ENCODE assay signal across 8 cellular contexts in the genomic region with DNA sequence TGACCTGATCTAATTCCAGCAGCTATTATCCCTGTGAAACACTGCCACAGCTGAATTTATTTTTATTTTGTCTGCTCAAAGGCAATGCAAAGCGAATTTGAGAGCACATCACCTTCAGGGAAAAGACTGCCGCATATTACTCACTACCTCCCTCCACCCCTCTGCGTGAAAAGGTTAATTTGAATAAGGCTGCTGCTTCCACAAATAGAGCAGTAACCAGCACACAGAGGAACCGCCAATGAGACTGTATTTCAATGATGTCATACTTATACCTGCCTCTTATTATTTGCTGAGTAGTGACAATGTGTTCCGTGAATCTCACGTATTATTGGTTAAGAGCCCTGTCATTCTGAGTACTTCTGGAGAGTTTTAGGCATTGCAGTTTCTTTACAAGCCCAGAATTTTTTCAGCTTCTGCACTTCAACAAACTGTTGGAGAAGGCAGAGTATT.
DNase-seq lines count a peak whose midpoint lies in the region; ATAC-seq, FAIRE-seq and TF ChIP-seq lines count a peak whose summit lies in the region.

No MANE protein-coding gene starts in this region.

- no peak overlapping the region for H3K4me3 ChIP-seq in GM12878

- no peak for TF ChIP-seq RAD21 in GM12878 (IDR thresholded peaks at IDR 0.05; ENCODE audit: insufficient read depth, low read depth, low read length)

- H2AFZ ChIP-seq in GM12878 (ENCODE audit: control insufficient read depth, low read depth, low read length), result no peak overlapping the region

- TF ChIP-seq EP300 in GM12878 (IDR thresholded peaks at IDR 0.05; ENCODE audit: borderline replicate concordance in 1 of 2, control insufficient read depth in 1 of 2, low read depth in 2 of 2, low read length in 2 of 2), result no peak

- ATAC-seq in GM21381 (IDR thresholded peaks at IDR 0.05; ENCODE audit: unreplicated experiment), result peak; percentile 52
- peak; percentile 55 for ATAC-seq in HG03575 (IDR thresholded peaks at IDR 0.05; ENCODE audit: extremely low read depth, insufficient number of reproducible peaks, low FRiP score, unreplicated experiment)
- peak; percentile 76 for ATAC-seq in GM12878

- SMC1A ChIA-PET in GM12878 (lab: Charles Lee; ENCODE audit: uncharacterized antibody, unreplicated experiment), result interaction anchor here (0.6 to 5.4 kb wide), 2 partner anchors 455 to 1196 kb away, joined by 3 to 52 read pairs; no protein-coding TSS in a partner anchor

- H3K27ac ChIP-seq in GM12878 (ENCODE audit: control insufficient read depth, insufficient read depth), result no peak overlapping the region

- no peaks in the 10 kb centered on the region for H3K4me1 ChIP-seq in GM12878 (ENCODE audit: control insufficient read depth, insufficient read depth, low read length)

- TF ChIP-seq POLR2A in GM12878 (IDR thresholded peaks at IDR 0.05; ENCODE audit: low read depth, low read length), result no peak

- intact Hi-C loops in GM12878 (cut with micrococcal nuclease; ENCODE audit: unreplicated experiment), result loop anchor here (10.0 kb wide), 1 partner anchor 924 kb away; no protein-coding TSS in a partner anchor

- RAD21 ChIA-PET in GM12878 (lab: Charles Lee; ENCODE audit: unreplicated experiment), result interaction anchor here (1.4 kb wide), 1 partner anchor 454 kb away, joined by 4 read pairs; no protein-coding TSS in a partner anchor

- DNase-seq in DMS53 (lab: John Stamatoyannopoulos, UW) (peak; percentile 90), RCC 7860 (ENCODE audit: low spot score) (peak; percentile 56), GM12878 (ENCODE audit: low read depth, low spot score) (no peak), iPS-NIHi7 (ENCODE audit: extremely low spot score) (peak; percentile 55), smooth muscle cell of the brain vasculature (ENCODE audit: low read depth, low spot score) (peak; percentile 67)
- no peak for DNase-seq in activated effector memory CD4-positive, alpha-beta T cell treated with anti-CD3 and anti-CD28 coated beads, Interleukin-2, amount 50 U/mL, for 16 hours

- POLR2A ChIA-PET in GM12878 (lab: Charles Lee), result no interaction called here

- no peak overlapping the region for H3K9ac ChIP-seq in GM12878 (ENCODE audit: control insufficient read depth, insufficient read depth, low read length)

- in situ Hi-C loops in GM12878 (cut with MboI), result no loop called here

- H3K27me3 ChIP-seq in GM12878 (replicated peaks in 1 of 2; ENCODE audit: control insufficient read depth in 2 of 2, insufficient read depth in 2 of 2, low read length in 1 of 2), result peaks cover 2 to 5% of the 10 kb centered on the region in 2 experiments; a peak in 1 of 4 replicates

- H3K36me3 ChIP-seq in GM12878 (ENCODE audit: control insufficient read depth in 2 of 2, insufficient read depth in 2 of 2, low read length in 1 of 2), result no peaks in the 10 kb centered on the region

- no peak overlapping the region for H3K4me2 ChIP-seq in GM12878 (ENCODE audit: control insufficient read depth, insufficient read depth)

- no peak for TF ChIP-seq CTCF in GM12878 (IDR thresholded peaks at IDR 0.05 in 2 of 3, conservative IDR thresholded peaks at IDR 0.05 in 1 of 3; ENCODE audit: control insufficient read depth in 2 of 3, extremely low read depth in 1 of 3, insufficient read depth in 1 of 3, low read depth in 3 of 3, low read length in 3 of 3)

- CTCF ChIA-PET in GM12878 (lab: Yijun Ruan, JAX), result interaction anchor here (1.2 to 1.7 kb wide), 3 partner anchors 442 to 535 kb away, joined by 3 to 7 read pairs (median 3); no protein-coding TSS in a partner anchor

- H4K20me1 ChIP-seq in GM12878 (ENCODE audit: control insufficient read depth, insufficient read depth), result no peaks in the 10 kb centered on the region

- 2% methylated on average over 6 of the region's 6 CpGs for WGBS in GM12878 (ENCODE audit: insufficient coverage, insufficient replicate concordance, low lambda C conversion rate, missing lambda C conversion rate)

- no peaks in the 10 kb centered on the region for H3K9me3 ChIP-seq in GM12878 (replicated peaks; ENCODE audit: control insufficient read depth, insufficient read depth, low read length)

- no TSS peak for BruUV-seq in GM12878 (replicated peaks; lab: Mats Ljungman, UMichigan)

- no peaks in the 10 kb centered on the region for H3K79me2 ChIP-seq in GM12878 (ENCODE audit: control insufficient read depth, insufficient read depth, low read length)

- FAIRE-seq in RCC 7860 (lab: Jason Lieb, UNC) (no peak), GM12878 (lab: Jason Lieb, UNC) (no peak)

TF ChIP-seq in GM12878, 131 proteins besides CTCF, POLR2A, EP300 and RAD21:
- peak; percentile 15; the same call in 1 of the 2 replicates for TF ChIP-seq CREB1 (IDR thresholded peaks at IDR 0.05; ENCODE audit: low read depth)
- TF ChIP-seq PAX8 (IDR thresholded peaks at IDR 0.05), result no peak
- TF ChIP-seq ATF7 (IDR thresholded peaks at IDR 0.05; ENCODE audit: low read depth), result peak; percentile 91
- peak; percentile 13 for TF ChIP-seq FOS (IDR thresholded peaks at IDR 0.05; ENCODE audit: borderline replicate concordance, extremely low read depth, insufficient read length)
- TF ChIP-seq, protein P1, sequence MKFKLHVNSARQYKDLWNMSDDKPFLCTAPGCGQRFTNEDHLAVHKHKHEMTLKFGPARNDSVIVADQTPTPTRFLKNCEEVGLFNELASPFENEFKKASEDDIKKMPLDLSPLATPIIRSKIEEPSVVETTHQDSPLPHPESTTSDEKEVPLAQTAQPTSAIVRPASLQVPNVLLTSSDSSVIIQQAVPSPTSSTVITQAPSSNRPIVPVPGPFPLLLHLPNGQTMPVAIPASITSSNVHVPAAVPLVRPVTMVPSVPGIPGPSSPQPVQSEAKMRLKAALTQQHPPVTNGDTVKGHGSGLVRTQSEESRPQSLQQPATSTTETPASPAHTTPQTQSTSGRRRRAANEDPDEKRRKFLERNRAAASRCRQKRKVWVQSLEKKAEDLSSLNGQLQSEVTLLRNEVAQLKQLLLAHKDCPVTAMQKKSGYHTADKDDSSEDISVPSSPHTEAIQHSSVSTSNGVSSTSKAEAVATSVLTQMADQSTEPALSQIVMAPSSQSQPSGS (IDR thresholded peaks at IDR 0.05; ENCODE audit: low read length), result peak; percentile 93
- TF ChIP-seq, protein P2, sequence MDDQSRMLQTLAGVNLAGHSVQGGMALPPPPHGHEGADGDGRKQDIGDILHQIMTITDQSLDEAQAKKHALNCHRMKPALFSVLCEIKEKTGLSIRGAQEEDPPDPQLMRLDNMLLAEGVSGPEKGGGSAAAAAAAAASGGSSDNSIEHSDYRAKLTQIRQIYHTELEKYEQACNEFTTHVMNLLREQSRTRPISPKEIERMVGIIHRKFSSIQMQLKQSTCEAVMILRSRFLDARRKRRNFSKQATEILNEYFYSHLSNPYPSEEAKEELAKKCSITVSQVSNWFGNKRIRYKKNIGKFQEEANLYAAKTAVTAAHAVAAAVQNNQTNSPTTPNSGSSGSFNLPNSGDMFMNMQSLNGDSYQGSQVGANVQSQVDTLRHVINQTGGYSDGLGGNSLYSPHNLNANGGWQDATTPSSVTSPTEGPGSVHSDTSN (IDR thresholded peaks at IDR 0.05; ENCODE audit: insufficient replicate concordance, low read depth, low read length), result peak; percentile 79
- TF ChIP-seq PKNOX1 (IDR thresholded peaks at IDR 0.05), result peak; percentile 96
- TF ChIP-seq TAF1 (IDR thresholded peaks at IDR 0.05; ENCODE audit: borderline replicate concordance, low read depth, low read length), result no peak

Comparison
In these comparisons a context has a peak if more than half of its experiments do, and no peak if none do; other contexts are left out.
1. DNase-seq: peak in DMS53 (single experiment), RCC 7860 (single experiment), iPS-NIHi7 (single experiment) and smooth muscle cell of the brain vasculature (single experiment); none in GM12878 (single experiment) and activated effector memory CD4-positive, alpha-beta T cell treated with anti-CD3 and anti-CD28 coated beads, Interleukin-2, amount 50 U/mL, for 16 hours (single experiment).
2. Peak in every context shown above with its lines, with median percentiles within 50 percentile points of each other: ATAC-seq.